7 cellular contexts compared by ENCODE assay signal in the genomic region with DNA sequence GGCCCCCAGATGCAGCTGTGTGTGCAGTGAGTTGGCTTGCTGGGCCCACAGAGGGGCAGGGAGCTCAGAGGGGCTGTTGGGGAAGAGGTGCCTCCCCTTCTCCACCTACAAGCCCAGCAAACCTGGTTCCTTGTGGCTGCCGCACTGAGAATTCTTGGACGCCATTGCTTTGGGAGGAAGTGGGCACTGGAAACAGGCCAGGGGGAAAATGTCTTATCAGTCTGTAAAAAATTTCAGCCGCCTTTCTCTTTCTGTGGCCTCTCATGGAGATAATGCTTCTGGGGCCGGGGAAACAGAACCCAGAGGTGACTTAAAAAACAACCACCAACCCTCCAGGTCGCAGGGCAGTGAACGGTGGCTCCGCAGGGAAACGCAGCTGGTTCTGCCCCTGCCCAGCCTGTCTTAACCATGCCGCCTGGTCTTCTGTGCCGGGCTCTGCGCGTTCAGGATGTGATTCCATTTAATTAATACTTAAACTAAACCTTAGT.
A peak's percentile ranks its signal among the peaks of the same experiment; 100 is the strongest.
DNase-seq lines count a peak whose midpoint lies in the region; ATAC-seq, FAIRE-seq and TF ChIP-seq lines count a peak whose summit lies in the region.
"Not testable (repeated sequence)": the region's sequence is repeated elsewhere in the genome, so short reads cannot be mapped to it uniquely, and the experiment has no call there.

No MANE protein-coding gene starts in this region.

- peak overlapping the region; percentile 84 for H3K27ac Mint-ChIP-seq in activated naive CD4-positive, alpha-beta T cell treated with anti-CD3 and anti-CD28 coated beads, Interleukin-2, amount 10 ng/mL, durations not matched to agents 7 days and 5 days
- H3K27ac Mint-ChIP-seq in naive thymus-derived CD8-positive, alpha-beta T cell, result peak overlapping the region; percentile 82 to 100 (median 98)

- H3K9me3 ChIP-seq in endothelial cell of umbilical vein (replicated peaks; ENCODE audit: control insufficient read depth, insufficient read depth, low read length), result not testable (repeated sequence)

- not testable (repeated sequence) for H3K27me3 ChIP-seq in endothelial cell of umbilical vein (ENCODE audit: control insufficient read depth in 2 of 2, insufficient read depth in 2 of 2, low read length in 2 of 2)

- TF ChIP-seq POLR2A in endothelial cell of umbilical vein (IDR thresholded peaks at IDR 0.05; ENCODE audit: low read depth, low read length), result not testable (repeated sequence)

- dilution Hi-C loops in endothelial cell of umbilical vein (cut with MboI; ENCODE audit: extremely low pct_ligation_motif_present, low sequenced_read_pairs), result not testable (repeated sequence)

- H3K9ac ChIP-seq in endothelial cell of umbilical vein (replicated peaks; ENCODE audit: extremely low read depth, insufficient read depth, low read length), result not testable (repeated sequence)

- intact Hi-C loops in endothelial cell of umbilical vein (cut with micrococcal nuclease), result not testable (repeated sequence)

- FAIRE-seq in endothelial cell of umbilical vein (lab: Jason Lieb, UNC), result not testable (repeated sequence)

- H3K36me3 Mint-ChIP-seq in activated naive CD4-positive, alpha-beta T cell treated with anti-CD3 and anti-CD28 coated beads, Interleukin-2, amount 10 ng/mL, durations not matched to agents 7 days and 5 days, result peaks cover 31% of the 10 kb centered on the region
- not testable (repeated sequence) for H3K36me3 Mint-ChIP-seq in naive thymus-derived CD8-positive, alpha-beta T cell

- H4K20me1 ChIP-seq in endothelial cell of umbilical vein (replicated peaks; ENCODE audit: control insufficient read depth, extremely low read depth, insufficient read depth, low read length), result not testable (repeated sequence)

- H3K9me1 ChIP-seq in endothelial cell of umbilical vein (replicated peaks; ENCODE audit: control insufficient read depth, extremely low read depth, insufficient read depth, low read length), result not testable (repeated sequence)

- POLR2A ChIA-PET in endothelial cell of umbilical vein (lab: Charles Lee); naive thymus-derived CD8-positive, alpha-beta T cell (lab: Charles Lee): not testable (repeated sequence)

- not testable (repeated sequence) for TF ChIP-seq CTCF in endothelial cell of umbilical vein (IDR thresholded peaks at IDR 0.05; ENCODE audit: extremely low read depth in 1 of 2, insufficient read depth in 1 of 2, low read depth in 1 of 2, low read length in 2 of 2)

- BruUV-seq in endothelial cell of umbilical vein (replicated peaks; lab: Mats Ljungman, UMichigan), result not testable (repeated sequence)

- not testable (repeated sequence) for H3K4me2 ChIP-seq in endothelial cell of umbilical vein (ENCODE audit: insufficient read depth, low read length)

- H3K4me3 Mint-ChIP-seq in activated naive CD4-positive, alpha-beta T cell treated with anti-CD3 and anti-CD28 coated beads, Interleukin-2, amount 10 ng/mL, durations not matched to agents 7 days and 5 days, result not testable (repeated sequence)
- H3K4me3 Mint-ChIP-seq in naive thymus-derived CD8-positive, alpha-beta T cell, result peak overlapping the region; percentile 19 to 82 (median 66)

- not testable (repeated sequence) for H3K9me3 Mint-ChIP-seq in activated naive CD4-positive, alpha-beta T cell treated with anti-CD3 and anti-CD28 coated beads, Interleukin-2, amount 10 ng/mL, durations not matched to agents 7 days and 5 days; naive thymus-derived CD8-positive, alpha-beta T cell

- H2AFZ ChIP-seq in endothelial cell of umbilical vein (ENCODE audit: low read depth, low read length), result peak overlapping the region; percentile 34

- not testable (repeated sequence) for H3K4me3 ChIP-seq in endothelial cell of umbilical vein (replicated peaks in 1 of 3; ENCODE audit: insufficient read depth in 1 of 3, low read depth in 1 of 3, low read length in 3 of 3)

- not testable (repeated sequence) for H3K27me3 Mint-ChIP-seq in activated naive CD4-positive, alpha-beta T cell treated with anti-CD3 and anti-CD28 coated beads, Interleukin-2, amount 10 ng/mL, durations not matched to agents 7 days and 5 days; naive thymus-derived CD8-positive, alpha-beta T cell

- DNase-seq in CD1c-positive myeloid dendritic cell (ENCODE audit: extremely low spot score) (peak; percentile 61), GF-D8 (lab: John Stamatoyannopoulos, UW) (peak; percentile 71), NCI-H226 (peak; percentile 63), UCSD-AML1 (lab: John Stamatoyannopoulos, UW; ENCODE audit: unreplicated experiment) (peak; percentile 38), endothelial cell of umbilical vein (ENCODE audit: low read depth, low spot score) (peak; percentile 44)
- DNase-seq in activated naive CD4-positive, alpha-beta T cell treated with anti-CD3 and anti-CD28 coated beads, Interleukin-2, amount 10 ng/mL, durations not matched to agents 7 days and 5 days, result not testable (repeated sequence)
- DNase-seq in naive thymus-derived CD8-positive, alpha-beta T cell, result peak in 4 of 10 donors; percentile 29 to 49 (median 41)

- H3K36me3 ChIP-seq in endothelial cell of umbilical vein (ENCODE audit: control insufficient read depth in 2 of 2, extremely low read depth in 1 of 2, insufficient read depth in 2 of 2, low read length in 2 of 2), result not testable (repeated sequence)

- CTCF ChIA-PET in activated naive CD4-positive, alpha-beta T cell treated with anti-CD3 and anti-CD28 coated beads, Interleukin-2, amount 10 ng/mL, durations not matched to agents 7 days and 5 days (lab: Charles Lee), result interaction anchor here (0.7 kb wide), 1 partner anchor 412 kb away, joined by 3 read pairs; no protein-coding TSS in a partner anchor
- CTCF ChIA-PET in endothelial cell of umbilical vein (lab: Charles Lee), result not testable (repeated sequence)

- H3K4me1 Mint-ChIP-seq in activated naive CD4-positive, alpha-beta T cell treated with anti-CD3 and anti-CD28 coated beads, Interleukin-2, amount 10 ng/mL, durations not matched to agents 7 days and 5 days, result peaks cover 91% of the 10 kb centered on the region
- H3K4me1 Mint-ChIP-seq in naive thymus-derived CD8-positive, alpha-beta T cell, result peaks cover 31 to 85% (median 81%) of the 10 kb centered on the region in 4 donors

- ATAC-seq in naive thymus-derived CD8-positive, alpha-beta T cell, result not testable (repeated sequence)

- peak overlapping the region; percentile 38 for H3K27ac ChIP-seq in endothelial cell of umbilical vein (ENCODE audit: insufficient read depth, low read depth, low read length)

- not testable (repeated sequence) for H3K79me2 ChIP-seq in endothelial cell of umbilical vein (ENCODE audit: control insufficient read depth, insufficient read depth, low read length)

- H3K4me1 ChIP-seq in endothelial cell of umbilical vein (ENCODE audit: control insufficient read depth, extremely low read depth, insufficient read depth, low read length), result peaks cover 19% of the 10 kb centered on the region

TF ChIP-seq in endothelial cell of umbilical vein, 7 proteins besides CTCF, POLR2A, EP300 and RAD21:
- peak; percentile 9 for TF ChIP-seq GATA2 (IDR thresholded peaks at IDR 0.05; ENCODE audit: insufficient read depth, insufficient read length, low read depth, low read length)
